In the genomic region with DNA sequence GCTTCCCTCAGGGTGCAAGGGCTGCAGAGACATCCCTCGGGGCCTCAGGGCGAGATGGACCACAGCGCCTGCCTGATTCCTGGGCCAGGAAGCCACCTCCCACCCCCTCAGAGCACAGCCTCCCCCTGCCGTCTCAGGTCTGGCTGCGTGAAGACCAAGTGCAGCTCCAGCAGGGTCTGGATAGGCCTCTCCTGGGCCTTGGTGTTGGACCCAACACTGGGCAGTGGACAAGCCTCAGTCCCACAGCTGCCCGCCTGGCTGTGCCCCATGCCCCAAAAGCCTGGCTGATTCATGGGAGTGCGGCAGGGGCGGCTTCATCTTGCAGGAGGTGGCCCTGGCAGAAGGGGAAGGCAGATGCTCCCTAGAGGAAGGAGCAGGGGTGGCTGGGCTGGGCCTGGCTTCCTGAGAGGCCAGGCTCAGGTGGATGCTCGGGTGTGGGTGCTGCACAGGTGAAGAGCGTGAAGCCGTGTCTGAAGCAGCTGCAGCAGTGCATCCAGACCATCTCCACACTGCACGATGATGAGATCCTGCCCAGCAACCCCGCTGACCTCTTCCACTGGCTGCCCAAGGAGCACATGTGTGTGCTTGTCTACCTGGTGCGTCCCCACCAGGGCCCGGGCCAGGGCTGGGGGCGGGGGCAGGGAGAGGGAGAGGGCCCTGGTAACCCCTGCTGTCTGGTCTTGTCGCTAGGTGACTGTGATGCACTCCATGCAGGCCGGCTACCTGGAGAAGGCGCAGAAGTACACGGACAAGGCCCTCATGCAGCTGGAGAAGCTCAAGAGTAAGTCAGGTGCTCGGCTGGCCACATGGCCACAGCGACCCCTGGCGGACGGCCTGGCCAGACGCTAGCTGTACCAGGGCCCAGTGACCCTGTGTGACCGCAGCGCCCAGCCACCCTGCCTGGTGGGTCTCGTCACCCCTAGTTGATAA, we compare ENCODE assay signal across 1 cellular context.
TF ChIP-seq lines count a peak whose summit lies in the region.

No MANE protein-coding gene starts in this region.

TF ChIP-seq in K562, 482 proteins besides CTCF, POLR2A, EP300 and RAD21 (continued from another document and continues in another):
- TF ChIP-seq, protein P1, sequence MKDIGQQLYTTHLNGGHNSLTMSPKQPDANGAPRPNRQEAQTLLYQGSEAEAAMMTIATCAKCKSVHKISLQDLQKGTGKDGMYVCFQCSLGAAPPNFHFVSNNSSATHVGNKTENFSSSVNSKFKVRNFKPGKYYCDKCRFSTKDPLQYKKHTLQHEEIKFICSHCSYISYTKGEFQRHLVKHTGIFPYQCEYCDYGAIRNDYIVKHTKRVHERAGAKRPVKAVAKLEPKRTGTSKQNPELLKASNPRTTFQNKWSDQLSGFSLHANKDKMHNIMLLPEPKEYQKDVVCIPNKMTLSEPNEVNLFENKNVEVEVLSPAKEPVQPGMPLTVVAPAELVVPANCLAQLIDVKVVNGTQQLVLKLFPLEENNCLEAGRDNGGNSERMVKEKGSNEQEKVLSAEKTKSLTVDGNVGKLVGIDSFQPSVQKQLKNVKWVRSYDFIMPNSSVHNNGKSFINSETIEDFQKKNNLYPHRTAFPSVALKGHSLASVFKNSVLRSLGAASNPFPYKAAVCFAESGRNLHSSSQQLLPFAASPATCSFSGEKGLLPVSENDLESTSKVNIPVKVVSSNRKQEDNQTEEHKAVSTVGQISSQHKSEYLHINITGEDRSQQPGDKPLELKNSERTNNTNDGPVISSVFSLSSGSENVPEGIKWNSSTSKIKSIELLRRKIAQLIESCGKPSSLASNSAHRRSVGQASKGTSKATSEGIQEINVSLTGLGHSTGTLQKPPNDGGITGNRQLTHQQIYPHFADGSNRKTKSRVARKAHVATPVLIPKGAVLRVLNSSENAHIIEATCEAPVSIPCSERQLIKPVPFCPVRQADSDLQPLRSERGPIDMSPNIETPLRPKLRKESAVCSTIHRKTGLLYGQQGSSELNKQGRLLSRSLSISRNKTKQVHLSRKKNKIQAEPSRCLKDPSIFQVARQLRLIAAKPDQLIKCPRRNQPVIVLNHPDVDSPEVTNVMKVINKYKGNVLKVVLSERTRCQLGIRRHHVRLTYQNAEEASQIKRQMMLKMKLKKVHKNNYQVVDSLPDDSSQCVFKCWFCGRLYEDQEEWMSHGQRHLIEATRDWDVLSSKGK (CRISPR knock-in tag; IDR thresholded peaks at IDR 0.05): no peak
- TF ChIP-seq POLR2B (IDR thresholded peaks at IDR 0.05; ENCODE audit: low read depth, partially characterized antibody) (peak; percentile 40), NBN (IDR thresholded peaks at IDR 0.05; ENCODE audit: low read depth) (no peak), ATF7 (IDR thresholded peaks at IDR 0.05) (no peak), SLC30A9 (CRISPR knock-in tag; IDR thresholded peaks at IDR 0.05) (no peak), U2AF1 (optimal IDR thresholded peaks at IDR 0.05; ENCODE audit: low read depth, low read length) (no peak), HLTF (IDR thresholded peaks at IDR 0.05) (no peak), HDAC8 (tag; IDR thresholded peaks at IDR 0.05) (no peak), FOXA1 (IDR thresholded peaks at IDR 0.05; ENCODE audit: borderline replicate concordance) (no peak), SOX6 (IDR thresholded peaks at IDR 0.05) (no peak), SMAD1 (IDR thresholded peaks at IDR 0.05; ENCODE audit: low read depth, low read length, partially characterized antibody) (no peak), HIVEP1 (CRISPR knock-in tag; IDR thresholded peaks at IDR 0.05) (no peak), SRF (CRISPR knock-in tag; IDR thresholded peaks at IDR 0.05) (no peak), ATF1 (CRISPR knock-in tag; IDR thresholded peaks at IDR 0.05) (no peak), ATF1 (tag; IDR thresholded peaks at IDR 0.05) (no peak), NCOR1 (IDR thresholded peaks at IDR 0.05) (no peak), KDM5B (IDR thresholded peaks at IDR 0.05; ENCODE audit: insufficient replicate concordance, low read depth, low read length) (no peak), ZBTB33 (CRISPR knock-in tag; IDR thresholded peaks at IDR 0.05) (peak; percentile 58; the same call in 1 of the 2 replicates), TCFL5 (CRISPR knock-in tag; conservative IDR thresholded peaks at IDR 0.05) (no peak), TAF15 (IDR thresholded peaks at IDR 0.05; ENCODE audit: low read depth, low read length) (no peak), XRCC5 (IDR thresholded peaks at IDR 0.05; ENCODE audit: low read depth, low read length) (no peak), ZFP30 (CRISPR knock-in tag; IDR thresholded peaks at IDR 0.05; ENCODE audit: borderline replicate concordance) (no peak), FUS (optimal IDR thresholded peaks at IDR 0.05; ENCODE audit: low read depth, low read length) (no peak), E2F3 (CRISPR knock-in tag; IDR thresholded peaks at IDR 0.05) (no peak), ZBTB17 (CRISPR knock-in tag; IDR thresholded peaks at IDR 0.05) (no peak), ZNF197 (CRISPR knock-in tag; IDR thresholded peaks at IDR 0.05; ENCODE audit: low read depth) (no peak), PHF8 (IDR thresholded peaks at IDR 0.05; ENCODE audit: borderline replicate concordance, low read length) (no peak), GTF2F1 (IDR thresholded peaks at IDR 0.05; ENCODE audit: low read depth, low read length) (no peak), HMG20A (CRISPR knock-in tag; conservative IDR thresholded peaks at IDR 0.05) (no peak), POLR2G (IDR thresholded peaks at IDR 0.05; ENCODE audit: low read depth, low read length) (peak; percentile 66), ZC3H4 (CRISPR knock-in tag; IDR thresholded peaks at IDR 0.05; ENCODE audit: borderline replicate concordance) (no peak), HDAC2 (IDR thresholded peaks at IDR 0.05) (no peak), POLR3G (IDR thresholded peaks at IDR 0.05; ENCODE audit: extremely low read depth, insufficient read length, insufficient replicate concordance) (no peak), RFX7 (CRISPR knock-in tag; IDR thresholded peaks at IDR 0.05) (no peak), FOXK1 (CRISPR knock-in tag; IDR thresholded peaks at IDR 0.05; ENCODE audit: borderline replicate concordance) (no peak), ETV1 (tag; conservative IDR thresholded peaks at IDR 0.05; ENCODE audit: low read depth) (no peak), MAZ (CRISPR knock-in tag; conservative IDR thresholded peaks at IDR 0.05 in 1 of 2, IDR thresholded peaks at IDR 0.05 in 1 of 2) (peak in 1 of 2 experiments; percentile 27; a peak in 1 of 4 replicates), ZFX (CRISPR knock-in tag; IDR thresholded peaks at IDR 0.05) (peak; percentile 34; the same call in 1 of the 2 replicates), PBX2 (CRISPR knock-in tag; IDR thresholded peaks at IDR 0.05; ENCODE audit: low read depth) (no peak), PBX2 (tag; conservative IDR thresholded peaks at IDR 0.05; ENCODE audit: low read depth) (no peak), CBX1 (IDR thresholded peaks at IDR 0.05; ENCODE audit: low read depth) (no peak), SMARCC2 (IDR thresholded peaks at IDR 0.05; ENCODE audit: low read depth) (no peak), KLF6 (CRISPR knock-in tag; IDR thresholded peaks at IDR 0.05; ENCODE audit: borderline replicate concordance) (no peak), CBFA2T2 (conservative IDR thresholded peaks at IDR 0.05) (no peak), TCF15 (CRISPR knock-in tag; IDR thresholded peaks at IDR 0.05) (no peak), CBX5 (IDR thresholded peaks at IDR 0.05; ENCODE audit: borderline replicate concordance, low read depth) (no peak)
- TF ChIP-seq, protein P2, sequence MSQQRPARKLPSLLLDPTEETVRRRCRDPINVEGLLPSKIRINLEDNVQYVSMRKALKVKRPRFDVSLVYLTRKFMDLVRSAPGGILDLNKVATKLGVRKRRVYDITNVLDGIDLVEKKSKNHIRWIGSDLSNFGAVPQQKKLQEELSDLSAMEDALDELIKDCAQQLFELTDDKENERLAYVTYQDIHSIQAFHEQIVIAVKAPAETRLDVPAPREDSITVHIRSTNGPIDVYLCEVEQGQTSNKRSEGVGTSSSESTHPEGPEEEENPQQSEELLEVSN (IDR thresholded peaks at IDR 0.05; ENCODE audit: borderline replicate concordance in 1 of 2, extremely low read depth in 1 of 2, insufficient read depth in 1 of 2, insufficient read length in 1 of 2, low read depth in 1 of 2, low read length in 1 of 2, poor library complexity in 1 of 2, severe bottlenecking in 1 of 2): peak in 1 of 2 experiments; percentile 26
- TF ChIP-seq, protein P3, sequence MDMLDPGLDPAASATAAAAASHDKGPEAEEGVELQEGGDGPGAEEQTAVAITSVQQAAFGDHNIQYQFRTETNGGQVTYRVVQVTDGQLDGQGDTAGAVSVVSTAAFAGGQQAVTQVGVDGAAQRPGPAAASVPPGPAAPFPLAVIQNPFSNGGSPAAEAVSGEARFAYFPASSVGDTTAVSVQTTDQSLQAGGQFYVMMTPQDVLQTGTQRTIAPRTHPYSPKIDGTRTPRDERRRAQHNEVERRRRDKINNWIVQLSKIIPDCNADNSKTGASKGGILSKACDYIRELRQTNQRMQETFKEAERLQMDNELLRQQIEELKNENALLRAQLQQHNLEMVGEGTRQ (CRISPR knock-in tag; IDR thresholded peaks at IDR 0.05): peak; percentile 40
- TF ChIP-seq, protein P4, sequence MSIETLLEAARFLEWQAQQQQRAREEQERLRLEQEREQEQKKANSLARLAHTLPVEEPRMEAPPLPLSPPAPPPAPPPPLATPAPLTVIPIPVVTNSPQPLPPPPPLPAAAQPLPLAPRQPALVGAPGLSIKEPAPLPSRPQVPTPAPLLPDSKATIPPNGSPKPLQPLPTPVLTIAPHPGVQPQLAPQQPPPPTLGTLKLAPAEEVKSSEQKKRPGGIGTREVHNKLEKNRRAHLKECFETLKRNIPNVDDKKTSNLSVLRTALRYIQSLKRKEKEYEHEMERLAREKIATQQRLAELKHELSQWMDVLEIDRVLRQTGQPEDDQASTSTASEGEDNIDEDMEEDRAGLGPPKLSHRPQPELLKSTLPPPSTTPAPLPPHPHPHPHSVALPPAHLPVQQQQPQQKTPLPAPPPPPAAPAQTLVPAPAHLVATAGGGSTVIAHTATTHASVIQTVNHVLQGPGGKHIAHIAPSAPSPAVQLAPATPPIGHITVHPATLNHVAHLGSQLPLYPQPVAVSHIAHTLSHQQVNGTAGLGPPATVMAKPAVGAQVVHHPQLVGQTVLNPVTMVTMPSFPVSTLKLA (conservative IDR thresholded peaks at IDR 0.05): 0 out of 4 replicates have a peak, but pooled peaks of 1 of the 2 experiments have one; percentile 37
- TF ChIP-seq, protein P5, sequence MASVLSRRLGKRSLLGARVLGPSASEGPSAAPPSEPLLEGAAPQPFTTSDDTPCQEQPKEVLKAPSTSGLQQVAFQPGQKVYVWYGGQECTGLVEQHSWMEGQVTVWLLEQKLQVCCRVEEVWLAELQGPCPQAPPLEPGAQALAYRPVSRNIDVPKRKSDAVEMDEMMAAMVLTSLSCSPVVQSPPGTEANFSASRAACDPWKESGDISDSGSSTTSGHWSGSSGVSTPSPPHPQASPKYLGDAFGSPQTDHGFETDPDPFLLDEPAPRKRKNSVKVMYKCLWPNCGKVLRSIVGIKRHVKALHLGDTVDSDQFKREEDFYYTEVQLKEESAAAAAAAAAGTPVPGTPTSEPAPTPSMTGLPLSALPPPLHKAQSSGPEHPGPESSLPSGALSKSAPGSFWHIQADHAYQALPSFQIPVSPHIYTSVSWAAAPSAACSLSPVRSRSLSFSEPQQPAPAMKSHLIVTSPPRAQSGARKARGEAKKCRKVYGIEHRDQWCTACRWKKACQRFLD (CRISPR knock-in tag; IDR thresholded peaks at IDR 0.05): no peak
- TF ChIP-seq, protein P6, sequence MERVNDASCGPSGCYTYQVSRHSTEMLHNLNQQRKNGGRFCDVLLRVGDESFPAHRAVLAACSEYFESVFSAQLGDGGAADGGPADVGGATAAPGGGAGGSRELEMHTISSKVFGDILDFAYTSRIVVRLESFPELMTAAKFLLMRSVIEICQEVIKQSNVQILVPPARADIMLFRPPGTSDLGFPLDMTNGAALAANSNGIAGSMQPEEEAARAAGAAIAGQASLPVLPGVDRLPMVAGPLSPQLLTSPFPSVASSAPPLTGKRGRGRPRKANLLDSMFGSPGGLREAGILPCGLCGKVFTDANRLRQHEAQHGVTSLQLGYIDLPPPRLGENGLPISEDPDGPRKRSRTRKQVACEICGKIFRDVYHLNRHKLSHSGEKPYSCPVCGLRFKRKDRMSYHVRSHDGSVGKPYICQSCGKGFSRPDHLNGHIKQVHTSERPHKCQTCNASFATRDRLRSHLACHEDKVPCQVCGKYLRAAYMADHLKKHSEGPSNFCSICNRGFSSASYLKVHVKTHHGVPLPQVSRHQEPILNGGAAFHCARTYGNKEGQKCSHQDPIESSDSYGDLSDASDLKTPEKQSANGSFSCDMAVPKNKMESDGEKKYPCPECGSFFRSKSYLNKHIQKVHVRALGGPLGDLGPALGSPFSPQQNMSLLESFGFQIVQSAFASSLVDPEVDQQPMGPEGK (CRISPR knock-in tag; IDR thresholded peaks at IDR 0.05; ENCODE audit: borderline replicate concordance): no peak
